Comparison of ENCODE assay signal across 8 cellular contexts in the genomic region with DNA sequence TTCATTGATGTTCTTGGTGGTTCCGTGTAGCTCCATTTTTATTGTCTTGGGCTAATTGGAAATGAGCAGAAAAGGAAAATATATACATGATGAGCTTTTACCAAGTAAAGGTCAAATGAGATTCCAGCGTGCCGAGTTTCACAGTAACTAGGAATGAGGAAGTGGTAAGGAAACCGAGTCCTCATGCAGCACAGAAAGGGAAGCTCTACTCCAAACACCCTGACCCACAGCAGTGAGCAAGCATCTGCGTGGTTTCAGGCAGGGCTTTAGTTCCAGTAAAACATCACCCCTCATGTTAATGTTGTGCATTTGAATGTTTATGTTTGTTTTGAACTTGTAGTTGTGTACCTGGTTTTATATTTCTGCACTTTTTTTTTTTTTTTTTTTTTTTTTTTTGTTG.
DNase-seq lines count a peak whose midpoint lies in the region; ATAC-seq lines count a peak whose summit lies in the region.

No MANE protein-coding gene starts in this region.

- H3K4me3 ChIP-seq in SJCRH30 (no peak overlapping the region), neuronal stem cell (ENCODE audit: low read length in 2 of 2) (no peak overlapping the region)

- H3K9me3 ChIP-seq in SJCRH30 (replicated peaks) = no peaks in the 10 kb centered on the region
- no peaks in the 10 kb centered on the region for H3K9me3 ChIP-seq in neuronal stem cell (replicated peaks in 1 of 2; ENCODE audit: control insufficient read depth in 2 of 2, insufficient read depth in 1 of 2, low read depth in 1 of 2, low read length in 2 of 2)

- no peaks in the 10 kb centered on the region for H3K27me3 ChIP-seq in SJCRH30
- no peaks in the 10 kb centered on the region for H3K27me3 ChIP-seq in neuronal stem cell (ENCODE audit: control insufficient read depth in 3 of 3, insufficient read depth in 3 of 3, low read depth in 1 of 3, low read length in 3 of 3)

- peaks cover 66 to 93% of the 10 kb centered on the region in 2 donors for H3K4me1 Mint-ChIP-seq in stimulated activated naive B cell treated with anti-CD40 and anti-IgM and Interleukin-4, amounts not matched to agents 10 μg/mL and 1 μg/mL and 100 μg/mL, for 72 hours

- H3K23ac ChIP-seq in neuronal stem cell (ENCODE audit: low read depth, low read length, poor library complexity) = no peak overlapping the region

- H2BK5ac ChIP-seq in neuronal stem cell (ENCODE audit: low read length) = no peak overlapping the region

- peak overlapping the region; percentile 52 for H3K27ac Mint-ChIP-seq in stimulated activated naive B cell treated with anti-CD40 and anti-IgM and Interleukin-4, amounts not matched to agents 10 μg/mL and 1 μg/mL and 100 μg/mL, for 72 hours

- no peak overlapping the region for H2BK120ac ChIP-seq in neuronal stem cell (ENCODE audit: low read depth, low read length)

- H4K91ac ChIP-seq in neuronal stem cell (ENCODE audit: low read depth, low read length, poor library complexity) = no peak overlapping the region

- H3K4me2 ChIP-seq in neuronal stem cell (ENCODE audit: insufficient read depth, low read length, poor library complexity, severe bottlenecking) = no peak overlapping the region

- H2AK5ac ChIP-seq in neuronal stem cell (ENCODE audit: low read depth, low read length) = no peak overlapping the region

- H3K9ac ChIP-seq in neuronal stem cell (ENCODE audit: low read depth, low read length, poor library complexity) = no peak overlapping the region

- peak; percentile 57 for ATAC-seq in GM19452 (IDR thresholded peaks at IDR 0.05; ENCODE audit: unreplicated experiment)
- ATAC-seq in stimulated activated naive B cell treated with anti-CD40 and anti-IgM and Interleukin-4, amounts not matched to agents 10 μg/mL and 1 μg/mL and 100 μg/mL, for 72 hours (replicated peaks) = peak; percentile 57 to 66

- no peak overlapping the region for H3K18ac ChIP-seq in neuronal stem cell (ENCODE audit: low read length)

- H3K27ac ChIP-seq in SJCRH30 (no peak overlapping the region), neuronal stem cell (replicated peaks; ENCODE audit: low read length) (no peak overlapping the region)

- no peaks in the 10 kb centered on the region for H3K36me3 ChIP-seq in SJCRH30
- H3K36me3 ChIP-seq in neuronal stem cell (replicated peaks in 1 of 2; ENCODE audit: control insufficient read depth in 2 of 2, insufficient read depth in 2 of 2, low read length in 2 of 2) = no peaks in the 10 kb centered on the region

- peaks cover 18 to 35% of the 10 kb centered on the region in 2 donors for H3K36me3 Mint-ChIP-seq in stimulated activated naive B cell treated with anti-CD40 and anti-IgM and Interleukin-4, amounts not matched to agents 10 μg/mL and 1 μg/mL and 100 μg/mL, for 72 hours

- peaks cover 3% of the 10 kb centered on the region for H3K4me1 ChIP-seq in SJCRH30
- H3K4me1 ChIP-seq in neuronal stem cell (ENCODE audit: control insufficient read depth in 2 of 2, insufficient read depth in 1 of 2, low read depth in 1 of 2, low read length in 2 of 2) = peaks cover 6 to 11% of the 10 kb centered on the region in 2 donors

- peak overlapping the region; percentile 22 to 45 for H3K4me3 Mint-ChIP-seq in stimulated activated naive B cell treated with anti-CD40 and anti-IgM and Interleukin-4, amounts not matched to agents 10 μg/mL and 1 μg/mL and 100 μg/mL, for 72 hours

- H3K4ac ChIP-seq in neuronal stem cell (ENCODE audit: low read length) = no peak overlapping the region

- no peaks in the 10 kb centered on the region for H3K79me1 ChIP-seq in neuronal stem cell (ENCODE audit: low read depth, low read length)

- DNase-seq in AML-193 (lab: John Stamatoyannopoulos, UW) (peak; percentile 90 to 91), LHCN-M2 (ENCODE audit: low read depth) (peak; percentile 52), dermis blood vessel endothelial cell (peak; percentile 45), SJCRH30 (no peak), neuronal stem cell (ENCODE audit: low spot score) (no peak), NCI-H2081 treated with DMSO at 0.1 percent for 48 hours (lab: John Stamatoyannopoulos, UW) (no peak)
- peak; percentile 51 for DNase-seq in stimulated activated naive B cell treated with anti-CD40 and anti-IgM and Interleukin-4, amounts not matched to agents 10 μg/mL and 1 μg/mL and 100 μg/mL, for 72 hours

- no peaks in the 10 kb centered on the region for H3K27me3 Mint-ChIP-seq in stimulated activated naive B cell treated with anti-CD40 and anti-IgM and Interleukin-4, amounts not matched to agents 10 μg/mL and 1 μg/mL and 100 μg/mL, for 72 hours

- H4K8ac ChIP-seq in neuronal stem cell (ENCODE audit: low read depth, low read length) = no peak overlapping the region

- no CpG with 5 or more reads among the region's 5 CpGs for WGBS in neuronal stem cell (ENCODE audit: extremely low coverage in 2 of 2, insufficient read length in 2 of 2, insufficient replicate concordance in 1 of 2), 2 donors

- no peak overlapping the region for H2BK12ac ChIP-seq in neuronal stem cell (ENCODE audit: low read length)

- no peak overlapping the region for H2AFZ ChIP-seq in neuronal stem cell (ENCODE audit: low read length)

- H2BK15ac ChIP-seq in neuronal stem cell (ENCODE audit: low read length) = no peak overlapping the region

- no peaks in the 10 kb centered on the region for H3K9me3 Mint-ChIP-seq in stimulated activated naive B cell treated with anti-CD40 and anti-IgM and Interleukin-4, amounts not matched to agents 10 μg/mL and 1 μg/mL and 100 μg/mL, for 72 hours

- no peak overlapping the region for H3K14ac ChIP-seq in neuronal stem cell (ENCODE audit: low read length)

Comparison
In these comparisons a context has a peak if more than half of its experiments do, and no peak if none do; other contexts are left out.
1. DNase-seq: peak in AML-193 (2 of 2), LHCN-M2 (single experiment), dermis blood vessel endothelial cell (single experiment) and stimulated activated naive B cell treated with anti-CD40 and anti-IgM and Interleukin-4, amounts not matched to agents 10 μg/mL and 1 μg/mL and 100 μg/mL, for 72 hours (single experiment); none in SJCRH30 (0 of 2), neuronal stem cell (single experiment) and NCI-H2081 treated with DMSO at 0.1 percent for 48 hours (single experiment).